ENCODE assay signal across 2 cellular contexts in genomic region chr6:3973152-3973551, GRCh38.
A peak's percentile ranks its signal among the peaks of the same experiment; 100 is the strongest.
DNase-seq lines count a peak whose midpoint lies in the region; TF ChIP-seq lines count a peak whose summit lies in the region.
"Not testable (repeated sequence)": the region's sequence is repeated elsewhere in the genome, so short reads cannot be mapped to it uniquely, and the experiment has no call there.

No MANE protein-coding gene starts in this region.

- not testable (repeated sequence) for H3K9me3 ChIP-seq in HEK293 (ENCODE audit: control insufficient read depth, insufficient read depth, low read depth, low read length); Karpas-422 (ENCODE audit: low read length)

- not testable (repeated sequence) for H3K9me2 ChIP-seq in Karpas-422 (replicated peaks; ENCODE audit: insufficient read depth, low read length)

- peak; percentile 28 for DNase-seq in Karpas-422

- POLR2A ChIA-PET in HEK293 (lab: Yijun Ruan, JAX) = not testable (repeated sequence)

- CTCF ChIA-PET in HEK293 (lab: Yijun Ruan, JAX) = interaction anchor here (0.5 to 1.4 kb wide), 5 partner anchors 40 to 230 kb away, joined by 3 to 5 read pairs (median 3); no protein-coding TSS in a partner anchor

- not testable (repeated sequence) for H3K4me3 ChIP-seq in HEK293 (ENCODE audit: low read depth, low read length); Karpas-422 (ENCODE audit: low read length)

- not testable (repeated sequence) for H3K27ac ChIP-seq in HEK293 (ENCODE audit: extremely low read depth, low read depth, low read length); Karpas-422 (ENCODE audit: low read length)

- H2AFZ ChIP-seq in Karpas-422 (ENCODE audit: low read length) = not testable (repeated sequence)

- not testable (repeated sequence) for H3K4me2 ChIP-seq in Karpas-422 (ENCODE audit: low read depth, low read length, poor library complexity, severe bottlenecking)

- H3K9ac ChIP-seq in Karpas-422 (ENCODE audit: low read length) = not testable (repeated sequence)

- H3K4me1 ChIP-seq in HEK293 (ENCODE audit: control insufficient read depth, insufficient read depth, low read length); Karpas-422 (ENCODE audit: low read length): not testable (repeated sequence)

- H3K27me3 ChIP-seq in Karpas-422 (ENCODE audit: low read length) = not testable (repeated sequence)

- H4K20me1 ChIP-seq in Karpas-422 (ENCODE audit: insufficient read depth, low read depth, low read length) = not testable (repeated sequence)

- H3K79me2 ChIP-seq in Karpas-422 (ENCODE audit: low read length) = not testable (repeated sequence)

- not testable (repeated sequence) for TF ChIP-seq CTCF in HEK293 (tag by site-specific recombination; IDR thresholded peaks at IDR 0.05)

- not testable (repeated sequence) for H3K36me3 ChIP-seq in HEK293 (ENCODE audit: control insufficient read depth in 2 of 2, insufficient read depth in 1 of 2, low read length in 2 of 2); Karpas-422 (ENCODE audit: insufficient read depth, low read length)

TF ChIP-seq in HEK293, 187 proteins besides CTCF, POLR2A, EP300 and RAD21:
- TF ChIP-seq EGR2 (tag by site-specific recombination; IDR thresholded peaks at IDR 0.05; ENCODE audit: low read depth) (peak; percentile 69; the same call in 1 of the 2 replicates), ZFHX2 (tag by site-specific recombination; conservative IDR thresholded peaks at IDR 0.05) (peak; percentile 65)
